In genomic region chr18:42296723-42297122, GRCh38 we compare ENCODE assay signal across 2 cellular contexts.
TF ChIP-seq lines count a peak whose summit lies in the region.

No MANE protein-coding gene starts in this region.

TF ChIP-seq in HepG2, 621 proteins besides CTCF, POLR2A, EP300 and RAD21 (continued from another document):
- peak in 1 of 2 experiments; percentile 86; a peak in 3 of 4 replicates for TF ChIP-seq REST (IDR thresholded peaks at IDR 0.05; ENCODE audit: borderline replicate concordance in 1 of 2, low read depth in 1 of 2, low read length in 2 of 2)
- TF ChIP-seq LBX2 (CRISPR knock-in tag; IDR thresholded peaks at IDR 0.05; ENCODE audit: borderline replicate concordance), result no peak
- no peak for TF ChIP-seq ZNF674 (CRISPR knock-in tag; IDR thresholded peaks at IDR 0.05; ENCODE audit: low read depth)
- no peak for TF ChIP-seq EED (CRISPR knock-in tag; IDR thresholded peaks at IDR 0.05)

TF ChIP-seq in GM12878, 131 proteins besides CTCF, POLR2A, EP300 and RAD21 (continued from another document):
- peak; percentile 58 for TF ChIP-seq REST (IDR thresholded peaks at IDR 0.05; ENCODE audit: low read depth, low read length)
- no peak for TF ChIP-seq KAT2A (conservative IDR thresholded peaks at IDR 0.05; ENCODE audit: control insufficient read depth, low read depth, low read length)
